In genomic region chr1:162372159-162373071, GRCh38 we compare ENCODE assay signal across 1 cellular context.
TF ChIP-seq lines count a peak whose summit lies in the region.

No MANE protein-coding gene starts in this region.

TF ChIP-seq in K562, 482 proteins besides CTCF, POLR2A, EP300 and RAD21 (continued from another document):
- peak; percentile 94 for TF ChIP-seq ZNF395 (CRISPR knock-in tag; IDR thresholded peaks at IDR 0.05)
- TF ChIP-seq GTF2E2 (tag; IDR thresholded peaks at IDR 0.05) = no peak; the same call in 1 of the 2 replicates
- TF ChIP-seq FOSL1 (tag; conservative IDR thresholded peaks at IDR 0.05) = 0 out of 2 replicates have a peak, but pooled peaks have one; percentile 4
- TF ChIP-seq HES1 (IDR thresholded peaks at IDR 0.05; ENCODE audit: low read depth) = peak; percentile 85
- TF ChIP-seq CC2D1A (IDR thresholded peaks at IDR 0.05) = peak; percentile 87; the same call in 1 of the 2 replicates
- peak; percentile 60 for TF ChIP-seq TOE1 (IDR thresholded peaks at IDR 0.05; ENCODE audit: borderline replicate concordance)
- no peak for TF ChIP-seq TOE1 (CRISPR knock-in tag; IDR thresholded peaks at IDR 0.05; ENCODE audit: borderline replicate concordance, low read depth)
- peak; percentile 60 for TF ChIP-seq CXXC5 (CRISPR knock-in tag; IDR thresholded peaks at IDR 0.05)
- 0 out of 4 replicates have a peak, but pooled peaks of 1 of the 2 experiments have one; percentile 21 for TF ChIP-seq MLX (CRISPR knock-in tag; conservative IDR thresholded peaks at IDR 0.05)
- no peak for TF ChIP-seq ADNP (tag; IDR thresholded peaks at IDR 0.05)
- no peak for TF ChIP-seq ASH1L (IDR thresholded peaks at IDR 0.05; ENCODE audit: borderline replicate concordance, low read depth, partially characterized antibody)
- TF ChIP-seq ZNF263 (CRISPR knock-in tag; IDR thresholded peaks at IDR 0.05; ENCODE audit: borderline replicate concordance) = peak; percentile 74; the same call in 1 of the 2 replicates
- TF ChIP-seq NFYB (IDR thresholded peaks at IDR 0.05; ENCODE audit: extremely low read depth, insufficient read length) = no peak
- TF ChIP-seq ZNF57 (CRISPR knock-in tag; IDR thresholded peaks at IDR 0.05) = peak; percentile 60; the same call in 1 of the 2 replicates
- TF ChIP-seq GABPB2 (CRISPR knock-in tag; conservative IDR thresholded peaks at IDR 0.05) = no peak
TF ChIP-seq in K562: peak in this region for 143.
